8 cellular contexts compared by ENCODE assay signal in the genomic region with DNA sequence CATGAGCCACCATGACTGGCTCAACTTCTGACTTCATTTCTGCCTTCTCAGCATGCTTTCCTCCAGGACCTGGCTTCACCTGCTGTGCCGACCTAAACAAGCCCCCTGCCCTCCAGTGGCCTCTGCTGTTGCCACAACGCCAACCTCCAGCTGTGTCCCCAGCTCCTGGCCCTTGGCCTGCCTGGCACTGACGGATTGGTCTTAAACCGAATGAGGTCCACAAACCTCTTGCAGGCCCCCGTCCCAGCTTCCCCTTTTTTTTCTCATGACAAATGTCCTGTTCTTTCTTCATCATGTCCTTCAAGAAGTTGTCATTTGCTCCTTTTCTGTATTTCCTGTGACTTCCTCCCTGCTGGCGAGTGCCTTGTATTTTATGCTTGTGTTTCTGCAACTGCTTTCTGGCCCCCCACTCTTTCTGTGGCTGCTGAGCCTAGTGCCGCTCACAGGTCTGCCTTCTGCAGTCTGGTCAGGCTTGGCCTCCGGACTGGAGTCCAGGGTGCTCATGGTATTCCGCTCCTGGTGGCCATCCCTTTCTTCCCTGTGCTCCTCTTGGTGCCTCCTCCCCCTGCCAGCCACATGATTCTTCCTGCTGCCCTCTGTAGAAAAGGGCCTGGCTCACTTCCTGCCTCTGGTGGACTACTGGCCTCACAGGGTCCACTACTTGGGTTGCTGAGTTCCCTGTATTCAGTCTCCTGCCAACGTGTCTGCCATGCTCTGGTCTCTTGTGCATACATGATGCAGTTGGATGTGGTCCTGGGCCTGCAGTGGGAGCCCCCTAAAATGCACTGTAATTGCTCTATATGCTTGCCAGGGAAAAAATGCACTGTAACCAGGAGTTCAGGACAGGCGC. TPM values are rescaled to one million over a fixed set of nuclear protein-coding genes. Genes with fewer than 3 reads are reported as not detected.
DNase-seq lines count a peak whose midpoint lies in the region; ATAC-seq, FAIRE-seq and TF ChIP-seq lines count a peak whose summit lies in the region.

No MANE protein-coding gene starts in this region.

- peak; percentile 93 for DNase-seq in MV-4-11 (lab: John Stamatoyannopoulos, UW)
- DNase-seq in bronchial epithelial cell (ENCODE audit: low read depth): peak; percentile 15
- DNase-seq in DMS153 (lab: John Stamatoyannopoulos, UW): no peak
- DNase-seq in NCI-H1105 (lab: John Stamatoyannopoulos, UW): no peak
- no peak for DNase-seq in retina

- no peak overlapping the region for H3K27ac ChIP-seq in ACC112 (ENCODE audit: low read depth, low read length)

- no peak overlapping the region for H2AFZ ChIP-seq in ACC112 (ENCODE audit: low read length, unreplicated experiment)

- no peaks in the 10 kb centered on the region for H3K27me3 ChIP-seq in ACC112 (ENCODE audit: insufficient read depth, low read length)
- no peaks in the 10 kb centered on the region for H3K27me3 ChIP-seq in bronchial epithelial cell (ENCODE audit: control insufficient read depth, insufficient read depth, low read length)
- H3K27me3 ChIP-seq in mononuclear cell (ENCODE audit: insufficient read depth, low read length): no peaks in the 10 kb centered on the region

- ATAC-seq in GM19324 (IDR thresholded peaks at IDR 0.05; ENCODE audit: low FRiP score, unreplicated experiment): no peak

- H3K4me1 ChIP-seq in ACC112 (ENCODE audit: control insufficient read depth, insufficient read depth, low read length, unreplicated experiment) (peaks cover 45% of the 10 kb centered on the region), mononuclear cell (ENCODE audit: insufficient read depth, low read length) (peaks cover 73% of the 10 kb centered on the region)

- H3K9me3 ChIP-seq in mononuclear cell (ENCODE audit: low read depth, low read length): no peaks in the 10 kb centered on the region

- no peak for FAIRE-seq in bronchial epithelial cell (lab: Jason Lieb, UNC)

- H3K36me3 ChIP-seq in ACC112 (ENCODE audit: insufficient read depth, low read length) (no peaks in the 10 kb centered on the region), bronchial epithelial cell (ENCODE audit: control insufficient read depth, insufficient read depth, low read length) (peaks cover 22% of the 10 kb centered on the region)

- peaks cover 73% of the 10 kb centered on the region for H3K79me2 ChIP-seq in ACC112 (ENCODE audit: control insufficient read depth, insufficient read depth, low read length, unreplicated experiment)

- H3K4me3 ChIP-seq in ACC112 (ENCODE audit: low read depth, low read length) (peak overlapping the region; percentile 87), bronchial epithelial cell (ENCODE audit: low read depth, low read length) (peak overlapping the region; percentile 2), mononuclear cell (ENCODE audit: low read length) (peak overlapping the region; percentile 80)

- TF ChIP-seq CTCF in bronchial epithelial cell (IDR thresholded peaks at IDR 0.05; ENCODE audit: insufficient read depth, low read length, severe bottlenecking): no peak

RNA-seq across cellular contexts. Expression of a gene that starts 2.9 kb away (rescaled TPM):
- total RNA-seq in bronchial epithelial cell (7.9 and 13.2 TPM in 2 replicates), mononuclear cell (61.2 TPM)

RNA-seq across cellular contexts. Expression of a gene that starts 3.6 kb away (rescaled TPM):
- 27.7 and 35.8 TPM in 2 replicates for total RNA-seq in bronchial epithelial cell
- total RNA-seq in mononuclear cell: 49.7 TPM

RNA-seq across cellular contexts. Expression of a gene that starts 14.6 kb away (rescaled TPM):
- total RNA-seq in bronchial epithelial cell: 0.26 TPM in 1 of 2 replicates, not detected in the other
- 0.10 TPM for total RNA-seq in mononuclear cell

RNA-seq across cellular contexts. Expression of a gene that starts 21.2 kb away (rescaled TPM):
- 11.8 and 17.7 TPM in 2 replicates for total RNA-seq in bronchial epithelial cell
- 36.9 TPM for total RNA-seq in mononuclear cell

RNA-seq across cellular contexts. Expression of a gene that starts 41.7 kb away (rescaled TPM):
- total RNA-seq in bronchial epithelial cell: 4.7 and 5.4 TPM in 2 replicates
- total RNA-seq in mononuclear cell: 2.1 TPM

Comparison
In these comparisons a context has a peak if more than half of its experiments do, and no peak if none do; other contexts are left out.
1. H3K4me3 ChIP-seq: peak in every context shown above with its lines; median percentile 87 in ACC112; 80 in mononuclear cell; 2 in bronchial epithelial cell.
2. DNase-seq: peak in MV-4-11 (single experiment) and bronchial epithelial cell (single experiment); none in DMS153 (single experiment), NCI-H1105 (single experiment) and retina (single experiment).